In the genomic region with DNA sequence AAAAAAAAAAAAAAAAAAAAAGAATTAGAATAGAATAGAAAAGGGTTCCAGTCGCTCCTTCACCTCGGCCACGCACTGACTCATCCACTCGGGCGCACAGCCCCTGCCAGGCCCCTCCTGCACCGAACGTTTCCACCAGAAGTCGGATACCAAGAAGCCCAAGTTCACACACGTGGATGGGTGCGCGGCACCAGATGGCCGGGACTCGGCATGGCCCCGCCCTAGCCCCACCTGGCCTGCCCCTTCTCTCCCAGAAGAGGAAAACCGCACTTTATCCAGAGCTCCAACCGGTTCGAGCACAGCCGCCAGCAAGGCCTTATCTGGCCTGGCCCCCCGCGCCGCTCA, we compare ENCODE assay signal across 9 cellular contexts. TPM values are rescaled to one million over a fixed set of nuclear protein-coding genes. Genes with fewer than 3 reads are reported as not detected.
DNase-seq lines count a peak whose midpoint lies in the region; ATAC-seq, FAIRE-seq and TF ChIP-seq lines count a peak whose summit lies in the region.
"Had no signal": no experiment of that assay in that cellular context is flagged by ENCODE, and none has a peak within 500 bp of the region (broad histone marks: within the 10 kb centered on the region; RNA-seq: fewer than 3 reads in every experiment).

No MANE protein-coding gene starts in this region.

- no peak for FAIRE-seq in H54 (lab: Jason Lieb, UNC)

- no peak overlapping the region for H4K91ac ChIP-seq in IMR-90 (ENCODE audit: insufficient read depth, low read depth, low read length)

- H3K4me3 ChIP-seq in IMR-90 (ENCODE audit: insufficient read depth, low read depth, low read length) (peak overlapping the region; percentile 43; the same call in 1 of the 2 replicates), adrenal gland (peak overlapping the region in 1 of 4 donors; percentile 65), mesendoderm (ENCODE audit: low read length) (no peak overlapping the region)
- peak overlapping the region; percentile 74 for H3K4me3 ChIP-seq in naive thymus-derived CD4-positive, alpha-beta T cell (ENCODE audit: low read length)

- H2AK9ac ChIP-seq in IMR-90 (replicated peaks; ENCODE audit: low read depth, low read length, poor library complexity) = no peak overlapping the region

- H3K9me3 Mint-ChIP-seq in CD14-positive monocyte (peaks cover 3 to 40% (median 15%) of the 10 kb centered on the region in 7 donors), HFFc6 (no peaks in the 10 kb centered on the region)
- peaks cover 0 to 5% (median 0%) of the 10 kb centered on the region in 11 donors for H3K9me3 Mint-ChIP-seq in naive thymus-derived CD4-positive, alpha-beta T cell

- H2BK120ac ChIP-seq in IMR-90 (ENCODE audit: low read depth, low read length) = no peak overlapping the region
- no peak overlapping the region for H2BK120ac ChIP-seq in mesendoderm (ENCODE audit: low read depth, low read length)

- H2AFZ ChIP-seq in IMR-90 (replicated peaks; ENCODE audit: low read length, poor library complexity) = peak overlapping the region; percentile 88

- peak overlapping the region; percentile 66 to 83 for H3K4me3 Mint-ChIP-seq in CD14-positive monocyte
- peak overlapping the region; percentile 69 to 87 (median 81) for H3K4me3 Mint-ChIP-seq in naive thymus-derived CD4-positive, alpha-beta T cell
- no peak overlapping the region for H3K4me3 Mint-ChIP-seq in HFFc6

- H4K5ac ChIP-seq in IMR-90 (ENCODE audit: low read depth, low read length) (no peak overlapping the region), mesendoderm (ENCODE audit: low read length) (no peak overlapping the region)

- POLR2A ChIA-PET in IMR-90 (lab: Charles Lee; ENCODE audit: unreplicated experiment) = no interaction called here
- POLR2A ChIA-PET in naive thymus-derived CD4-positive, alpha-beta T cell (lab: Charles Lee) = interaction anchor here (0.7 to 1.7 kb wide), 4 partner anchors 36 to 799 kb away, joined by 3 to 16 read pairs (median 5); a partner anchor contains a TSS

- DNase-seq in CD14-positive monocyte (ENCODE audit: low spot score) = no peak
- no peak for DNase-seq in IMR-90
- peak; percentile 67 to 89 (median 86) for DNase-seq in adrenal gland
- peak in 1 of 9 donors; percentile 30 for DNase-seq in naive thymus-derived CD4-positive, alpha-beta T cell
- DNase-seq in H54 (ENCODE audit: insufficient read length, low spot score) = no peak
- no peak for DNase-seq in HFFc6
- DNase-seq in mesendoderm = no peak

- H3K9me3 ChIP-seq in IMR-90 (ENCODE audit: control insufficient read depth, insufficient read depth, low read length) (no peaks in the 10 kb centered on the region), adrenal gland (replicated peaks in 1 of 3) (no peaks in the 10 kb centered on the region)
- H3K9me3 ChIP-seq in naive thymus-derived CD4-positive, alpha-beta T cell (ENCODE audit: control insufficient read depth in 2 of 3, low read length in 3 of 3) = no peaks in the 10 kb centered on the region

- TF ChIP-seq RAD21 in IMR-90 (IDR thresholded peaks at IDR 0.05; ENCODE audit: low read length) = no peak

- no TSS peak for BruUV-seq in IMR-90 (replicated peaks; lab: Mats Ljungman, UMichigan)

- H3K9ac ChIP-seq in IMR-90 (ENCODE audit: low read depth, low read length) (no peak overlapping the region), mesendoderm (ENCODE audit: low read length) (no peak overlapping the region)

- H2BK20ac ChIP-seq in IMR-90 (ENCODE audit: low read depth, low read length) = no peak overlapping the region

- intact Hi-C loops in CD14-positive monocyte (cut with micrococcal nuclease) (loop anchor here in 1 of 2 donors (5.0 kb wide), 1 partner anchor 54 kb away; a partner anchor contains a TSS), IMR-90 (cut with micrococcal nuclease) (no loop called here), adrenal gland (cut with DNase I) (no loop called here)
- intact Hi-C loops in naive thymus-derived CD4-positive, alpha-beta T cell (cut with micrococcal nuclease) = loop anchor here in 1 of 2 donors (5.0 kb wide), 1 partner anchor 134 kb away; no protein-coding TSS in a partner anchor

- H2AK5ac ChIP-seq in IMR-90 (ENCODE audit: low read depth, low read length) (no peak overlapping the region), mesendoderm (ENCODE audit: low read length) (no peak overlapping the region)

- no CpG with 5 or more reads among the region's 21 CpGs for WGBS in IMR-90 (ENCODE audit: extremely low coverage in 2 of 2, insufficient read length in 1 of 2), 2 experiments
- WGBS in adrenal gland, 4 donors = 6 to 21% (median 8%) methylated on average over 14 to 21 of the region's 21 CpGs
- WGBS in mesendoderm (ENCODE audit: extremely low coverage, insufficient coverage, low lambda C conversion rate) = no CpG with 5 or more reads among the region's 21 CpGs

- no peak overlapping the region for H3K27ac ChIP-seq in IMR-90 (ENCODE audit: insufficient read depth, low read length)
- peak overlapping the region; percentile 73 to 99 (median 82) for H3K27ac ChIP-seq in adrenal gland
- H3K27ac ChIP-seq in naive thymus-derived CD4-positive, alpha-beta T cell (ENCODE audit: low read depth, low read length) = peak overlapping the region; percentile 69
- H3K27ac ChIP-seq in mesendoderm (ENCODE audit: low read depth, low read length) = no peak overlapping the region

- no peaks in the 10 kb centered on the region for H3K9me1 ChIP-seq in IMR-90 (ENCODE audit: insufficient read depth, low read length)

- H3K18ac ChIP-seq in IMR-90 (ENCODE audit: low read depth, low read length) (no peak overlapping the region), mesendoderm (ENCODE audit: low read length) (no peak overlapping the region)

- in situ Hi-C loops in IMR-90 (cut with MboI; ENCODE audit: low sequenced_read_pairs) = no loop called here

- H3K23ac ChIP-seq in IMR-90 (ENCODE audit: low read depth, low read length) = no peak overlapping the region
- H3K23ac ChIP-seq in mesendoderm (ENCODE audit: low read length) = no peak overlapping the region

- peaks cover 13% of the 10 kb centered on the region for H3K27me3 ChIP-seq in IMR-90 (ENCODE audit: control insufficient read depth, insufficient read depth, low read length)
- H3K27me3 ChIP-seq in adrenal gland = peaks cover 9% of the 10 kb centered on the region
- peaks cover 0 to 2% of the 10 kb centered on the region in 2 donors for H3K27me3 ChIP-seq in naive thymus-derived CD4-positive, alpha-beta T cell (ENCODE audit: control insufficient read depth in 2 of 2, insufficient read depth in 2 of 2, low read length in 2 of 2)
- H3K27me3 ChIP-seq in mesendoderm (ENCODE audit: insufficient read depth, low read length, poor library complexity) = peaks cover 16% of the 10 kb centered on the region

- H3K4ac ChIP-seq in IMR-90 (ENCODE audit: low read depth, low read length) (no peak overlapping the region), mesendoderm (ENCODE audit: low read depth, low read length) (no peak overlapping the region)

- peaks cover 4 to 6% of the 10 kb centered on the region in 2 donors for H3K36me3 Mint-ChIP-seq in CD14-positive monocyte
- peaks cover 0 to 3% (median 0%) of the 10 kb centered on the region in 5 donors for H3K36me3 Mint-ChIP-seq in naive thymus-derived CD4-positive, alpha-beta T cell
- no peaks in the 10 kb centered on the region for H3K36me3 Mint-ChIP-seq in HFFc6 (ENCODE audit: low read depth)

- H3K14ac ChIP-seq in IMR-90 (replicated peaks; ENCODE audit: low read depth, low read length) = no peak overlapping the region

- dilution Hi-C loops in IMR-90 (cut with HindIII; ENCODE audit: low sequenced_read_pairs, unreplicated experiment) = no loop called here

- TF ChIP-seq POLR2A in IMR-90 (IDR thresholded peaks at IDR 0.05; ENCODE audit: low read depth, low read length) (no peak), adrenal gland (IDR thresholded peaks at IDR 0.05) (no peak), H54 (IDR thresholded peaks at IDR 0.05; ENCODE audit: low read depth, low read length) (no peak)

- H3K56ac ChIP-seq in IMR-90 (ENCODE audit: extremely low read depth, insufficient read depth, low read length) = no peak overlapping the region
- H3K56ac ChIP-seq in mesendoderm (ENCODE audit: low read length) = no peak overlapping the region

- H3K4me1 Mint-ChIP-seq in CD14-positive monocyte (peaks cover 39% of the 10 kb centered on the region), HFFc6 (ENCODE audit: low read depth) (peaks cover 11% of the 10 kb centered on the region)
- H3K4me1 Mint-ChIP-seq in naive thymus-derived CD4-positive, alpha-beta T cell = peaks cover 24 to 36% (median 34%) of the 10 kb centered on the region in 7 donors

- H4K8ac ChIP-seq in IMR-90 (ENCODE audit: low read depth in 2 of 2, low read length in 2 of 2) (no peak overlapping the region), mesendoderm (ENCODE audit: low read depth, low read length) (no peak overlapping the region)

- ATAC-seq in IMR-90 (ENCODE audit: low read depth) (no peak), HG03097 (IDR thresholded peaks at IDR 0.05; ENCODE audit: low FRiP score, unreplicated experiment) (no peak)
- ATAC-seq in naive thymus-derived CD4-positive, alpha-beta T cell = no peak

- H2BK5ac ChIP-seq in IMR-90 (ENCODE audit: low read depth, low read length, poor library complexity, severe bottlenecking) (no peak overlapping the region), mesendoderm (ENCODE audit: low read length) (no peak overlapping the region)

- no peak for TF ChIP-seq CTCF in CD14-positive monocyte (IDR thresholded peaks at IDR 0.05)
- no peak for TF ChIP-seq CTCF in IMR-90 (conservative IDR thresholded peaks at IDR 0.05; ENCODE audit: low read depth, low read length)
- TF ChIP-seq CTCF in adrenal gland (IDR thresholded peaks at IDR 0.05) = no peak
- no peak for TF ChIP-seq CTCF in HFFc6 (IDR thresholded peaks at IDR 0.05)

- H3K36me3 ChIP-seq in IMR-90 (ENCODE audit: control insufficient read depth, insufficient read depth, low read length) = no peaks in the 10 kb centered on the region
- no peaks in the 10 kb centered on the region for H3K36me3 ChIP-seq in adrenal gland (replicated peaks in 1 of 2)
- H3K36me3 ChIP-seq in naive thymus-derived CD4-positive, alpha-beta T cell (ENCODE audit: control insufficient read depth in 2 of 3, insufficient read depth in 3 of 3, low read length in 3 of 3) = no peaks in the 10 kb centered on the region
- no peaks in the 10 kb centered on the region for H3K36me3 ChIP-seq in mesendoderm (ENCODE audit: control insufficient read depth, insufficient read depth, low read length)

- H2BK15ac ChIP-seq in IMR-90 (ENCODE audit: low read depth, low read length) (no peak overlapping the region), mesendoderm (replicated peaks; ENCODE audit: low read depth) (no peak overlapping the region)

- H3K27ac Mint-ChIP-seq in CD14-positive monocyte (no peak overlapping the region), HFFc6 (no peak overlapping the region)
- peak overlapping the region in 7 of 9 donors; percentile 30 to 90 (median 64) for H3K27ac Mint-ChIP-seq in naive thymus-derived CD4-positive, alpha-beta T cell

- no peaks in the 10 kb centered on the region for H3K79me2 ChIP-seq in mesendoderm (ENCODE audit: control insufficient read depth, insufficient read depth, low read length)

- CTCF ChIA-PET in IMR-90 (lab: Yijun Ruan, JAX) = interaction anchor here (0.6 to 1.9 kb wide), 5 partner anchors 15 to 61 kb away, joined by 4 to 6 read pairs (median 4); a partner anchor contains a TSS
- CTCF ChIA-PET in naive thymus-derived CD4-positive, alpha-beta T cell (lab: Charles Lee) = interaction anchor here (1.0 to 2.0 kb wide), 10 partner anchors 7 to 72 kb away, joined by 3 to 13 read pairs (median 5); a partner anchor contains a TSS

- peaks cover 69 to 83% (median 77%) of the 10 kb centered on the region in 3 donors for H3K27me3 Mint-ChIP-seq in CD14-positive monocyte (ENCODE audit: low read depth in 3 of 3)
- H3K27me3 Mint-ChIP-seq in naive thymus-derived CD4-positive, alpha-beta T cell = peaks cover 0 to 64% (median 8%) of the 10 kb centered on the region in 5 donors
- H3K27me3 Mint-ChIP-seq in HFFc6 (ENCODE audit: insufficient read depth) = peaks cover 12% of the 10 kb centered on the region

- H4K20me1 ChIP-seq in IMR-90 (ENCODE audit: insufficient read depth, low read length) = peaks cover 10% of the 10 kb centered on the region

- no peaks in the 10 kb centered on the region for H3K79me1 ChIP-seq in IMR-90 (ENCODE audit: low read depth in 1 of 2, low read length in 2 of 2)
- no peaks in the 10 kb centered on the region for H3K79me1 ChIP-seq in mesendoderm (ENCODE audit: low read length)

- H3K4me2 ChIP-seq in IMR-90 (ENCODE audit: low read depth, low read length) = peak overlapping the region; percentile 91
- H3K4me2 ChIP-seq in mesendoderm (ENCODE audit: low read length) = no peak overlapping the region

- H3K4me1 ChIP-seq in IMR-90 (ENCODE audit: control insufficient read depth, insufficient read depth, low read length) (peaks cover 12% of the 10 kb centered on the region), adrenal gland (replicated peaks in 1 of 2) (peaks cover 14 to 31% of the 10 kb centered on the region in 2 donors), mesendoderm (ENCODE audit: control insufficient read depth, low read depth, low read length) (no peaks in the 10 kb centered on the region)
- peaks cover 12 to 19% of the 10 kb centered on the region in 2 donors for H3K4me1 ChIP-seq in naive thymus-derived CD4-positive, alpha-beta T cell (ENCODE audit: control insufficient read depth in 2 of 2, insufficient read depth in 2 of 2, low read length in 2 of 2)

RNA-seq across cellular contexts. Expression of a gene that starts 5.9 kb away (rescaled TPM):
- polyA plus RNA-seq in CD14-positive monocyte = not detected
- total RNA-seq in IMR-90 (2012; rRNA removed) = not detected in 2 replicates
- polyA plus RNA-seq in IMR-90 (2012; rRNA removed) = 0.02 and 0.06 TPM in 2 replicates
- polyA plus RNA-seq in IMR-90 (2012; cell fraction: cytosol; rRNA removed) = 0.05 and 0.21 TPM in 2 replicates
- 0.09 and 0.29 TPM in 2 replicates for polyA plus RNA-seq in IMR-90 (2012; cell fraction: nucleus; rRNA removed; ENCODE audit: low replicate concordance)
- 1 to 10 TPM in 4 of 8 donors, under 1 TPM in 3, not detected in 1; 0.47 to 5.2 (median 1.1) TPM for total RNA-seq in adrenal gland
- polyA plus RNA-seq in adrenal gland = 1 to 10 TPM in 2 of 3 donors, under 1 TPM in 1; 0.51 to 4.6 (median 1.5) TPM
- total RNA-seq in naive thymus-derived CD4-positive, alpha-beta T cell = 1 to 10 TPM in 1 of 5 experiments, under 1 TPM in 3, not detected in 1; 0.08 to 1.2 (median 0.16) TPM
- under 1 TPM; 0.08 to 0.12 TPM for polyA plus RNA-seq in naive thymus-derived CD4-positive, alpha-beta T cell
- total RNA-seq in HFFc6 (2021; fragmentation: NEBNext Ultra II Directional; extraction: Animal tissue kit (Norgen Biotek cat#: 25700)) = under 1 TPM in 4 of 6 experiments, not detected in 2; 0.05 to 0.18 (median 0.09) TPM
- 4.7 TPM for polyA plus RNA-seq in mesendoderm (2013, experiment 1 of 2)
- polyA plus RNA-seq in mesendoderm (2013, experiment 2 of 2) = 4.6 TPM

RNA-seq across cellular contexts. Expression of a gene that starts 20.0 kb away (rescaled TPM):
- polyA plus RNA-seq in CD14-positive monocyte (not detected), IMR-90 (2012; rRNA removed) (6.4 and 6.9 TPM in 2 replicates), adrenal gland (10 to 100 TPM in 1 of 3 donors, 1 to 10 TPM in 2; 2.4 to 11.4 (median 3.1) TPM)
- total RNA-seq in IMR-90 (2012; rRNA removed) (6.9 and 7.2 TPM in 2 replicates), adrenal gland (10 to 100 TPM in 7 of 8 donors, 1 to 10 TPM in 1; 9.2 to 22.9 (median 12.6) TPM)
- polyA plus RNA-seq in IMR-90 (2012; cell fraction: cytosol; rRNA removed) = 4.1 and 5.4 TPM in 2 replicates
- polyA plus RNA-seq in IMR-90 (2012; cell fraction: nucleus; rRNA removed; ENCODE audit: low replicate concordance) = 4.1 and 7.1 TPM in 2 replicates
- under 1 TPM in 1 of 5 experiments, not detected in 4; 0.24 TPM for total RNA-seq in naive thymus-derived CD4-positive, alpha-beta T cell
- polyA plus RNA-seq in naive thymus-derived CD4-positive, alpha-beta T cell = under 1 TPM in 1 of 2 donors, not detected in 1; 0.53 TPM
- total RNA-seq in HFFc6 (2021; fragmentation: NEBNext Ultra II Directional; extraction: Animal tissue kit (Norgen Biotek cat#: 25700)) = 1 to 10 TPM; 4.9 to 7.3 (median 6.1) TPM
- polyA plus RNA-seq in mesendoderm (2013, experiment 1 of 2) = 0.88 TPM
- 1.0 TPM for polyA plus RNA-seq in mesendoderm (2013, experiment 2 of 2)
- total RNA-seq: mononuclear cell had no signal

RNA-seq across cellular contexts. Expression of a gene that starts 35.4 kb away (rescaled TPM):
- polyA plus RNA-seq in CD14-positive monocyte (1 to 10 TPM in 1 of 2 donors, under 1 TPM in 1; 0.92 to 1.5 TPM), IMR-90 (2012; rRNA removed) (15.6 TPM in 2 replicates), adrenal gland (100 to 1,000 TPM in 1 of 3 donors, 10 to 100 TPM in 1, 1 to 10 TPM in 1; 7.5 to 110 (median 21.7) TPM)
- total RNA-seq in IMR-90 (2012; rRNA removed) (3.9 and 4.1 TPM in 2 replicates), adrenal gland (10 to 100 TPM in 6 of 8 donors, 1 to 10 TPM in 2; 9.2 to 41.2 (median 23.2) TPM)
- 4.4 and 11.5 TPM in 2 replicates for polyA plus RNA-seq in IMR-90 (2012; cell fraction: cytosol; rRNA removed)
- 49.0 and 68.0 TPM in 2 replicates for polyA plus RNA-seq in IMR-90 (2012; cell fraction: nucleus; rRNA removed; ENCODE audit: low replicate concordance)
- total RNA-seq in naive thymus-derived CD4-positive, alpha-beta T cell = 100 to 1,000 TPM in 1 of 5 experiments, 10 to 100 TPM in 4; 48.7 to 109 (median 66.5) TPM
- polyA plus RNA-seq in naive thymus-derived CD4-positive, alpha-beta T cell = 1 to 10 TPM; 1.8 to 2.0 TPM
- total RNA-seq in HFFc6 (2021; fragmentation: NEBNext Ultra II Directional; extraction: Animal tissue kit (Norgen Biotek cat#: 25700)) = 10 to 100 TPM; 21.7 to 25.8 (median 22.8) TPM
- polyA plus RNA-seq in mesendoderm (2013, experiment 1 of 2) = 27.9 TPM
- polyA plus RNA-seq in mesendoderm (2013, experiment 2 of 2) = 27.3 TPM

RNA-seq across cellular contexts. Expression of a gene that starts 38.3 kb away (rescaled TPM):
- 1 to 10 TPM in 1 of 2 donors, under 1 TPM in 1; 0.76 to 1.3 TPM for polyA plus RNA-seq in CD14-positive monocyte
- total RNA-seq in IMR-90 (2012; rRNA removed) = 12.7 and 15.0 TPM in 2 replicates
- polyA plus RNA-seq in IMR-90 (2012; rRNA removed) = 14.6 and 15.0 TPM in 2 replicates
- polyA plus RNA-seq in IMR-90 (2012; cell fraction: cytosol; rRNA removed) = 13.6 and 18.5 TPM in 2 replicates
- 21.0 and 37.0 TPM in 2 replicates for polyA plus RNA-seq in IMR-90 (2012; cell fraction: nucleus; rRNA removed; ENCODE audit: low replicate concordance)
- total RNA-seq in adrenal gland = 10 to 100 TPM; 12.7 to 22.2 (median 20.7) TPM
- 10 to 100 TPM in 2 of 3 donors, 1 to 10 TPM in 1; 9.5 to 20.8 (median 14.9) TPM for polyA plus RNA-seq in adrenal gland
- 10 to 100 TPM in 3 of 5 experiments, 1 to 10 TPM in 2; 7.4 to 12.2 (median 11.4) TPM for total RNA-seq in naive thymus-derived CD4-positive, alpha-beta T cell
- 1 to 10 TPM; 2.5 to 3.8 TPM for polyA plus RNA-seq in naive thymus-derived CD4-positive, alpha-beta T cell
- 10 to 100 TPM; 26.4 to 33.0 (median 27.7) TPM for total RNA-seq in HFFc6 (2021; fragmentation: NEBNext Ultra II Directional; extraction: Animal tissue kit (Norgen Biotek cat#: 25700))
- polyA plus RNA-seq in mesendoderm (2013, experiment 1 of 2) = 1.5 TPM
- polyA plus RNA-seq in mesendoderm (2013, experiment 2 of 2) = 1.5 TPM

RNA-seq across cellular contexts. Expression of a gene that starts 46.3 kb away (rescaled TPM):
- not detected for polyA plus RNA-seq in CD14-positive monocyte
- total RNA-seq in IMR-90 (2012; rRNA removed) = not detected in 2 replicates
- 0.94 and 2.2 TPM in 2 replicates for polyA plus RNA-seq in IMR-90 (2012; rRNA removed)
- 3.5 and 4.4 TPM in 2 replicates for polyA plus RNA-seq in IMR-90 (2012; cell fraction: cytosol; rRNA removed)
- 1.9 and 3.1 TPM in 2 replicates for polyA plus RNA-seq in IMR-90 (2012; cell fraction: nucleus; rRNA removed; ENCODE audit: low replicate concordance)
- 1 to 10 TPM in 3 of 8 donors, under 1 TPM in 2, not detected in 3; 0.23 to 7.0 (median 2.1) TPM for total RNA-seq in adrenal gland
- polyA plus RNA-seq in adrenal gland = 1 to 10 TPM in 2 of 3 donors, under 1 TPM in 1; 0.62 to 3.3 (median 1.2) TPM
- total RNA-seq in naive thymus-derived CD4-positive, alpha-beta T cell = 1 to 10 TPM in 4 of 5 experiments, under 1 TPM in 1; 0.27 to 4.0 (median 1.6) TPM
- not detected for polyA plus RNA-seq in naive thymus-derived CD4-positive, alpha-beta T cell
- total RNA-seq in HFFc6 (2021; fragmentation: NEBNext Ultra II Directional; extraction: Animal tissue kit (Norgen Biotek cat#: 25700)) = 10 to 100 TPM in 2 of 6 experiments, 1 to 10 TPM in 4; 4.5 to 12.0 (median 7.7) TPM
- polyA plus RNA-seq in mesendoderm (2013, experiment 1 of 2) = 0.69 TPM
- 0.69 TPM for polyA plus RNA-seq in mesendoderm (2013, experiment 2 of 2)

Comparison
In these comparisons a context has a peak if more than half of its experiments do, and no peak if none do; other contexts are left out.
1. DNase-seq: peak in adrenal gland (7 of 7); none in CD14-positive monocyte (single experiment), IMR-90 (single experiment), H54 (single experiment), HFFc6 (single experiment) and mesendoderm (single experiment).
2. H3K27ac Mint-ChIP-seq: peak in naive thymus-derived CD4-positive, alpha-beta T cell (7 of 9); none in CD14-positive monocyte (0 of 7) and HFFc6 (single experiment).
3. H3K27ac ChIP-seq: peak in adrenal gland (5 of 5) and naive thymus-derived CD4-positive, alpha-beta T cell (single experiment); none in IMR-90 (single experiment) and mesendoderm (single experiment).